15 cellular contexts compared by ENCODE assay signal in the genomic region with DNA sequence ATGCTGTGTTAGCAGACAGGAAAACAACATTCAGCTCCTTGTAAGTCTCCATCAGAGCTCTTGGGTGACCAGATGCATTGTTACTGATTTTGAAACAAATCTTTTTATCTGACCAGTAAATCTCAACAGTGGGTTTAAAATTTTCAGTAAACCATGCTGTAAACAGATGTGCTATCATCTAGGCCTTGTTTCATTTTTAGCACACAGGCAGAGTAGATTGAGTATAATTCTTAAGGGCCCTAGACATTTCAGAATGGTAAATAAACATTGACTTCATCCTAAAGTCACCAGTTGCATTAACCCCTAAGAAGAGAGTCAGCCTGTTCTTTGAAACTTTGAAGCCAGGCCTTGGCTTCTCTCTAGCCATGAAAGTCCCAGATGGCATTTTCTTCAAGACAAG.
DNase-seq lines count a peak whose midpoint lies in the region; ATAC-seq and TF ChIP-seq lines count a peak whose summit lies in the region.
"Had no signal": no experiment of that assay in that cellular context is flagged by ENCODE, and none has a peak within 500 bp of the region (broad histone marks: within the 10 kb centered on the region; RNA-seq: fewer than 3 reads in every experiment).

No MANE protein-coding gene starts in this region.

- ATAC-seq in IMR-90 (ENCODE audit: low read depth) (no peak), left lung (peak; percentile 55), aorta (ENCODE audit: low FRiP score) (no peak)
- ATAC-seq: GM12878 had no signal

- no peak overlapping the region for H3K14ac ChIP-seq in IMR-90 (replicated peaks; ENCODE audit: low read depth, low read length)

- TF ChIP-seq CTCF in IMR-90 (conservative IDR thresholded peaks at IDR 0.05; ENCODE audit: low read depth, low read length) (no peak), choroid plexus epithelial cell (conservative IDR thresholded peaks at IDR 0.05; ENCODE audit: low read depth, low read length) (no peak), left lung (IDR thresholded peaks at IDR 0.05) (no peak)

- CTCF ChIA-PET in IMR-90 (lab: Yijun Ruan, JAX), result no interaction called here

- H2BK120ac ChIP-seq in IMR-90 (ENCODE audit: low read depth, low read length), result peak overlapping the region; percentile 17

- no peak overlapping the region for H2BK5ac ChIP-seq in IMR-90 (ENCODE audit: low read depth, low read length, poor library complexity, severe bottlenecking)

- H3K36me3 ChIP-seq in IMR-90 (ENCODE audit: control insufficient read depth, insufficient read depth, low read length) (no peaks in the 10 kb centered on the region), left lung (no peaks in the 10 kb centered on the region), aorta (ENCODE audit: control insufficient read depth in 1 of 2, insufficient read depth in 2 of 2, low read length in 1 of 2) (no peaks in the 10 kb centered on the region)
- H3K36me3 ChIP-seq: BLaER1, HAP-1 had no signal

- no peak overlapping the region for H3K4ac ChIP-seq in IMR-90 (ENCODE audit: low read depth, low read length)

- peak overlapping the region; percentile 6; the same call in 1 of the 2 replicates for H3K23ac ChIP-seq in IMR-90 (ENCODE audit: low read depth, low read length)

- H3K9me3 ChIP-seq in IMR-90 (ENCODE audit: control insufficient read depth, insufficient read depth, low read length) (peaks cover 8% of the 10 kb centered on the region), left lung (no peaks in the 10 kb centered on the region), aorta (ENCODE audit: control insufficient read depth, low read length) (no peaks in the 10 kb centered on the region)
- H3K9me3 ChIP-seq: HAP-1 had no signal

- TF ChIP-seq RAD21 in IMR-90 (IDR thresholded peaks at IDR 0.05; ENCODE audit: low read length), result no peak

- H3K4me1 ChIP-seq in IMR-90 (ENCODE audit: control insufficient read depth, insufficient read depth, low read length), result peaks cover 8% of the 10 kb centered on the region
- no peaks in the 10 kb centered on the region for H3K4me1 ChIP-seq in left lung
- no peaks in the 10 kb centered on the region for H3K4me1 ChIP-seq in aorta (ENCODE audit: control insufficient read depth in 1 of 2, insufficient read depth in 2 of 2, low read length in 2 of 2)
- H3K4me1 ChIP-seq: HAP-1 had no signal

- POLR2A ChIA-PET in IMR-90 (lab: Charles Lee; ENCODE audit: unreplicated experiment), result no interaction called here

- DNase-seq in EH (ENCODE audit: low read depth) (peak; percentile 1), IMR-90 (peak; percentile 41), choroid plexus epithelial cell (ENCODE audit: low read depth) (peak; percentile 31), left lung (no peak), COR-L47 (lab: John Stamatoyannopoulos, UW) (no peak), aorta (no peak), kidney tubule cell (ENCODE audit: low spot score) (no peak)
- DNase-seq: 8988T; AML-193; CD8-positive, alpha-beta memory T cell; GOT3 had no signal

- no peak overlapping the region for H2AK5ac ChIP-seq in IMR-90 (ENCODE audit: low read depth, low read length)

- H3K9me1 ChIP-seq in IMR-90 (ENCODE audit: insufficient read depth, low read length), result 0 out of 2 replicates have a peak, but pooled peaks cover 3% of the 10 kb centered on the region

- intact Hi-C loops in IMR-90 (cut with micrococcal nuclease) (loop anchor here (5.0 kb wide), 1 partner anchor 47 kb away; no protein-coding TSS in a partner anchor), left lung (cut with DNase I) (no loop called here), aorta (cut with DNase I) (no loop called here)

- H3K79me1 ChIP-seq in IMR-90 (ENCODE audit: low read depth in 1 of 2, low read length in 2 of 2), result no peaks in the 10 kb centered on the region

- H3K4me2 ChIP-seq in IMR-90 (ENCODE audit: low read depth, low read length), result no peak overlapping the region
- H3K4me2 ChIP-seq: BLaER1 had no signal

- peak overlapping the region; percentile 90; the same call in 1 of the 2 replicates for H3K18ac ChIP-seq in IMR-90 (ENCODE audit: low read depth, low read length)

- H3K56ac ChIP-seq in IMR-90 (ENCODE audit: extremely low read depth, insufficient read depth, low read length), result no peak overlapping the region

- peak overlapping the region; percentile 72; the same call in 1 of the 2 replicates for H4K5ac ChIP-seq in IMR-90 (ENCODE audit: low read depth, low read length)

- no peak overlapping the region for H4K8ac ChIP-seq in IMR-90 (ENCODE audit: low read depth in 2 of 2, low read length in 2 of 2)

- no peak for TF ChIP-seq POLR2A in IMR-90 (IDR thresholded peaks at IDR 0.05; ENCODE audit: low read depth, low read length)

- H3K9ac ChIP-seq in IMR-90 (ENCODE audit: low read depth, low read length), result no peak overlapping the region
- H3K9ac ChIP-seq: BLaER1 had no signal

- H2BK20ac ChIP-seq in IMR-90 (ENCODE audit: low read depth, low read length), result peak overlapping the region; percentile 35

- H2AK9ac ChIP-seq in IMR-90 (replicated peaks; ENCODE audit: low read depth, low read length, poor library complexity), result no peak overlapping the region

- no peak overlapping the region for H4K91ac ChIP-seq in IMR-90 (ENCODE audit: insufficient read depth, low read depth, low read length)

- no peak overlapping the region for H2AFZ ChIP-seq in IMR-90 (replicated peaks; ENCODE audit: low read length, poor library complexity)

- BruUV-seq in IMR-90 (replicated peaks; lab: Mats Ljungman, UMichigan), result no TSS peak

- no peak overlapping the region for H3K27ac ChIP-seq in IMR-90 (ENCODE audit: insufficient read depth, low read length)
- no peak overlapping the region for H3K27ac ChIP-seq in left lung
- no peak overlapping the region for H3K27ac ChIP-seq in aorta (ENCODE audit: low read depth in 1 of 2, low read length in 2 of 2)
- H3K27ac ChIP-seq: BLaER1, HL-60 had no signal

- no peak overlapping the region for H2BK15ac ChIP-seq in IMR-90 (ENCODE audit: low read depth, low read length)

- no peak overlapping the region for H3K4me3 ChIP-seq in IMR-90 (ENCODE audit: insufficient read depth, low read depth, low read length)
- H3K4me3 ChIP-seq in choroid plexus epithelial cell (ENCODE audit: low read depth, low read length), result no peak overlapping the region
- H3K4me3 ChIP-seq in left lung, result no peak overlapping the region
- no peak overlapping the region for H3K4me3 ChIP-seq in aorta (ENCODE audit: low read length in 2 of 2)
- H3K4me3 ChIP-seq: BLaER1, GM12878, HAP-1 had no signal

- dilution Hi-C loops in IMR-90 (cut with HindIII; ENCODE audit: low sequenced_read_pairs, unreplicated experiment), result no loop called here

- peaks cover 3% of the 10 kb centered on the region; the same call in 1 of the 2 replicates for H4K20me1 ChIP-seq in IMR-90 (ENCODE audit: insufficient read depth, low read length)
- H4K20me1 ChIP-seq: BLaER1 had no signal

- in situ Hi-C loops in IMR-90 (cut with MboI; ENCODE audit: low sequenced_read_pairs), result no loop called here

- no peaks in the 10 kb centered on the region for H3K27me3 ChIP-seq in IMR-90 (ENCODE audit: control insufficient read depth, insufficient read depth, low read length)
- H3K27me3 ChIP-seq in left lung, result no peaks in the 10 kb centered on the region
- no peaks in the 10 kb centered on the region for H3K27me3 ChIP-seq in aorta (ENCODE audit: control insufficient read depth in 1 of 2, insufficient read depth in 2 of 2, low read length in 1 of 2)
- H3K27me3 ChIP-seq: BLaER1 had no signal

TF ChIP-seq in IMR-90, 13 proteins besides CTCF, POLR2A, EP300 and RAD21:
- TF ChIP-seq CHD1 (IDR thresholded peaks at IDR 0.05; ENCODE audit: low read depth, low read length) (no peak), BHLHE40 (IDR thresholded peaks at IDR 0.05; ENCODE audit: low read depth, low read length) (no peak), MAZ (IDR thresholded peaks at IDR 0.05; ENCODE audit: borderline replicate concordance, low read depth, low read length) (no peak), FOS (IDR thresholded peaks at IDR 0.05; ENCODE audit: low read depth, low read length) (no peak), CEBPB (IDR thresholded peaks at IDR 0.05; ENCODE audit: low read depth, low read length) (no peak), NFE2L2 (IDR thresholded peaks at IDR 0.05; ENCODE audit: low read depth, low read length) (no peak), RCOR1 (IDR thresholded peaks at IDR 0.05; ENCODE audit: insufficient replicate concordance, low read length) (no peak), SMC3 (IDR thresholded peaks at IDR 0.05; ENCODE audit: low read depth, low read length) (no peak), MXI1 (IDR thresholded peaks at IDR 0.05; ENCODE audit: borderline replicate concordance, low read depth, low read length) (no peak), MAFK (IDR thresholded peaks at IDR 0.05; ENCODE audit: low read depth, low read length) (no peak), RFX5 (IDR thresholded peaks at IDR 0.05; ENCODE audit: low read depth, low read length) (no peak)
- TF ChIP-seq, protein P1, sequence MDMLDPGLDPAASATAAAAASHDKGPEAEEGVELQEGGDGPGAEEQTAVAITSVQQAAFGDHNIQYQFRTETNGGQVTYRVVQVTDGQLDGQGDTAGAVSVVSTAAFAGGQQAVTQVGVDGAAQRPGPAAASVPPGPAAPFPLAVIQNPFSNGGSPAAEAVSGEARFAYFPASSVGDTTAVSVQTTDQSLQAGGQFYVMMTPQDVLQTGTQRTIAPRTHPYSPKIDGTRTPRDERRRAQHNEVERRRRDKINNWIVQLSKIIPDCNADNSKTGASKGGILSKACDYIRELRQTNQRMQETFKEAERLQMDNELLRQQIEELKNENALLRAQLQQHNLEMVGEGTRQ (IDR thresholded peaks at IDR 0.05; ENCODE audit: low read depth, low read length), result no peak
- TF ChIP-seq, protein P2, sequence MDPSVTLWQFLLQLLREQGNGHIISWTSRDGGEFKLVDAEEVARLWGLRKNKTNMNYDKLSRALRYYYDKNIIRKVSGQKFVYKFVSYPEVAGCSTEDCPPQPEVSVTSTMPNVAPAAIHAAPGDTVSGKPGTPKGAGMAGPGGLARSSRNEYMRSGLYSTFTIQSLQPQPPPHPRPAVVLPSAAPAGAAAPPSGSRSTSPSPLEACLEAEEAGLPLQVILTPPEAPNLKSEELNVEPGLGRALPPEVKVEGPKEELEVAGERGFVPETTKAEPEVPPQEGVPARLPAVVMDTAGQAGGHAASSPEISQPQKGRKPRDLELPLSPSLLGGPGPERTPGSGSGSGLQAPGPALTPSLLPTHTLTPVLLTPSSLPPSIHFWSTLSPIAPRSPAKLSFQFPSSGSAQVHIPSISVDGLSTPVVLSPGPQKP (IDR thresholded peaks at IDR 0.05; ENCODE audit: borderline replicate concordance, low read depth, low read length), result no peak
TF ChIP-seq in IMR-90: peak in this region for 0.

Comparison
In these comparisons a context has a peak if more than half of its experiments do, and no peak if none do; other contexts are left out.
1. DNase-seq: peak in EH (single experiment), IMR-90 (single experiment) and choroid plexus epithelial cell (single experiment); none in left lung (0 of 2), COR-L47 (single experiment), aorta (0 of 2) and kidney tubule cell (single experiment).